Comparison of ENCODE assay signal across 19 cellular contexts in the genomic region with DNA sequence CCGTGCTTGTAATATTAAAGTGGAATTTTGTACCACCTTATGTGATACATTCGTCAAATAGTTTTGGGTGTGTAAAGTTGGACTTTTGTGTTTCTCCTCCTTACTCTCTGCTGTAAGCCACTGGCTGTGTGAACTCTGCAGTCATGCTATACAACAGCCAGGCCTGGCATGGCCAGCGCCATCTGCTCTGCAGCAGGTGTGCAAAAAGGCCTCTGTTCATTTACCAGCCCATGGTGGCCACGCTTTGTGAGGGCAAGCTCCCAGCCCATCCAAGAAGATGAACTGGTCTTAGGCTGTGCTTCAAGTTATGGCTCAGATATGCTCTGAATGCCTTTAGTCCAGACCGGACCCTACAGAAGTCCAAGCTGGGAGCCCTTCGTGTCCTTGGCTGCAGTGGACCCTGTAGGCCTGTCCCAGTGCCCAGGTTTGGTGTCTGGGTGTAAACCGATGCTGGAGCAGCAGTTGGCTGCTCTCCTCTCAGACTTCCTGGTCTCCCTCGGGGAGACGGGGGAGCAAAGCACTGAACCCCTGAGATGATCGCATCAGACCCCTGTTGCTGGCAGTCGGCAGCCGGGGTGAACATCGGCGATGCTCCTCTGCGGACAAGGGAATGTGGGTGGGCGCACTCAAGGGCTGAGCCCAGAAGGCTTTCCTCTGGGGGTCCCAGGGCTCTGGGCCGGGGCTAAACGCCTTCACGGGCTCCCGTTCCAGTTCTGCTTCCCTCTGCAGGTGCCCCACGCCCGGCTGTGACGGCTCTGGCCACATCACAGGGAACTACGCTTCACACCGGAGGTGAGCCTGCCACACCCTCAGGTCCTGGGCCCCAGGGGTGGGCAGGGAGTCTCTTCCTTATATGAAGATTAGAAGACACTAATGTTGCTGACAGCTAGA. TPM values are rescaled to one million over a fixed set of nuclear protein-coding genes. Genes with fewer than 3 reads are reported as not detected.
DNase-seq lines count a peak whose midpoint lies in the region; ATAC-seq lines count a peak whose summit lies in the region.
"Had no signal": no experiment of that assay in that cellular context is flagged by ENCODE, and none has a peak within 500 bp of the region (broad histone marks: within the 10 kb centered on the region; RNA-seq: fewer than 3 reads in every experiment).

No MANE protein-coding gene starts in this region.

- peaks cover 22 to 42% (median 38%) of the 10 kb centered on the region in 3 donors for H3K4me1 Mint-ChIP-seq in T-cell

- ATAC-seq in T-cell (replicated peaks in 1 of 4): peak; percentile 67 to 87 (median 82)
- no peak for ATAC-seq in GM19467 (IDR thresholded peaks at IDR 0.05; ENCODE audit: unreplicated experiment)
- ATAC-seq: heart left ventricle had no signal

- peak; percentile 4 for DNase-seq in stimulated activated CD4-positive, alpha-beta T cell treated with anti-CD3 and anti-CD28 coated beads, Interleukin-4, amount 100 ng/mL, for 1 hour
- DNase-seq in stimulated activated CD4-positive, alpha-beta T cell treated with anti-CD3 and anti-CD28 coated beads, Interleukin-2, amount 100 ng/mL, for 24 hours: no peak
- DNase-seq in T-cell (peak in 22 of 34 experiments; percentile 5 to 46 (median 20)), cerebellar cortex (ENCODE audit: low spot score) (peak; percentile 52), cerebellum (ENCODE audit: low spot score) (no peak), AG08396 (ENCODE audit: low spot score) (no peak)
- DNase-seq: activated CD4-positive, CD25-positive, alpha-beta regulatory T cell treated with anti-CD3 and anti-CD28 coated beads, Interleukin-2, amount 50 U/mL, for 72 hours; activated CD8-positive, alpha-beta memory T cell treated with anti-CD3 and anti-CD28 coated beads, Interleukin-2, amount 50 U/mL, for 48 hours; AML-193; MM.1S; NCI-H1436; NCI-H524; Peyer's patch; stimulated activated CD4-positive, alpha-beta T cell treated with anti-CD3 and anti-CD28 coated beads, Interleukin-4, amount 100 ng/mL, for 24 hours; upper lobe of left lung had no signal

- no peak overlapping the region for H3K27ac Mint-ChIP-seq in T-cell

- no peaks in the 10 kb centered on the region for H3K36me3 Mint-ChIP-seq in T-cell
- H3K36me3 Mint-ChIP-seq: activated naive CD4-positive, alpha-beta T cell treated with anti-CD3 and anti-CD28 coated beads, Interleukin-2, amount 50 U/mL, for 72 hours had no signal

- POLR2A ChIA-PET in T-cell (lab: Charles Lee): no interaction called here

- H3K4me3 Mint-ChIP-seq in T-cell: peak overlapping the region in 2 of 3 donors; percentile 21 to 42
- H3K4me3 Mint-ChIP-seq: brain had no signal

- peaks cover 0 to 11% of the 10 kb centered on the region in 2 donors for H3K27me3 Mint-ChIP-seq in T-cell
- H3K27me3 Mint-ChIP-seq: brain had no signal

- CTCF ChIA-PET in T-cell (lab: Charles Lee): no interaction called here

- no peaks in the 10 kb centered on the region for H3K9me3 Mint-ChIP-seq in T-cell
- H3K9me3 Mint-ChIP-seq: activated naive CD4-positive, alpha-beta T cell treated with anti-CD3 and anti-CD28 coated beads, Interleukin-2, amount 50 U/mL, for 72 hours; brain had no signal

RNA-seq across cellular contexts. Expression of gene PCMTD2, which starts 28.6 kb away (rescaled TPM):
- total RNA-seq in T-cell (100 to 1,000 TPM in 4 of 5 donors, 10 to 100 TPM in 1; 92.0 to 175 (median 160) TPM), cerebellum (93.7 TPM)

Comparison
In these comparisons a context has a peak if more than half of its experiments do, and no peak if none do; other contexts are left out.
1. DNase-seq: peak in stimulated activated CD4-positive, alpha-beta T cell treated with anti-CD3 and anti-CD28 coated beads, Interleukin-4, amount 100 ng/mL, for 1 hour (single experiment), T-cell (22 of 34) and cerebellar cortex (single experiment); none in stimulated activated CD4-positive, alpha-beta T cell treated with anti-CD3 and anti-CD28 coated beads, Interleukin-2, amount 100 ng/mL, for 24 hours (0 of 2), cerebellum (single experiment) and AG08396 (single experiment).